In the genomic region with DNA sequence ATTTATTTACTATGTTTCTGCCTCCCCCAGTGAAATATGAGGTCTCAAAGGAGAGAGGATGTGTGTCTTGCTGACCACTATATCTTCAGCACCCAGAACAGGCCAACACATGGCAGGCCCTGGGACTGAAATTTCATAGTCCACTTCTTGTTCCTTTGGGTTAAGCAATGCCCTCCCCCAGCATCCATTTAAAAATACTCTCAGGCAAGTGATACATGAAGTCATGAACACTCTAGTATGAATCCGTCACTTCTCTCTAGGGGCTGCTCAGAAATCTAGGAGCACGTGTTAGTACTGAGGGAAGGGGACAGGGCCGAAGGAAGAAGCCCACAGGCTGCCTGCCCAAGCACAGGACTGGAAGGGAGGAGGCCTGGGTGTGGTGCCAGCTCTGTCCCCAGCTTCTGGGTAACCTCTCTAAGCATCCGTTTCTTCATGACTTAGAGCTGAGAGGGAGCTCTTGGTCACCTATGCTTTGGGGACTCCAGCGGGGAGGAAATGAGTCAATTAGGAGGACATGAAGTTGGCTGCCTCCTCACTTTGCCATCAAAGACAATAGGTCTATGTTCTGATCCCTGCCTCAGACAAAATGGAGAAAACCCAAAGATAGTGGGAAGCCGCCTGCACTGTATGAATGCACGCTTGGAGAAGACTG, we compare ENCODE assay signal across 22 cellular contexts.
"Had no signal": no experiment of that assay in that cellular context is flagged by ENCODE, and none has a peak within 500 bp of the region (broad histone marks: within the 10 kb centered on the region; RNA-seq: fewer than 3 reads in every experiment).

No MANE protein-coding gene starts in this region.

- H3K27me3 ChIP-seq: brain microvascular endothelial cell, cardiac muscle cell had no signal

- H3K4me3 Mint-ChIP-seq: activated CD4-positive, alpha-beta memory T cell treated with anti-CD3 and anti-CD28 coated beads for 36 hours; activated CD4-positive, alpha-beta T cell treated with anti-CD3 and anti-CD28 coated beads, Interleukin-2, amount 10 ng/mL, durations not matched to agents 7 days and 5 days; activated naive CD4-positive, alpha-beta T cell treated with anti-CD3 and anti-CD28 coated beads, Interleukin-2, amount 10 ng/mL, durations not matched to agents 7 days and 5 days; activated naive CD8-positive, alpha-beta T cell treated with anti-CD3 and anti-CD28 coated beads for 36 hours; activated T-helper 17 cell treated with anti-CD3 and anti-CD28 coated beads, Interleukin-2, amount 50 U/mL, for 72 hours; T-helper 17 cell had no signal

- H3K4me3 ChIP-seq: cardiac muscle cell had no signal

- H3K4me1 Mint-ChIP-seq: activated CD4-positive, alpha-beta T cell treated with anti-CD3 and anti-CD28 coated beads, Interleukin-2, amount 10 ng/mL, durations not matched to agents 7 days and 5 days; activated naive CD4-positive, alpha-beta T cell treated with anti-CD3 and anti-CD28 coated beads, Interleukin-2, amount 10 ng/mL, durations not matched to agents 7 days and 5 days; activated naive CD8-positive, alpha-beta T cell treated with anti-CD3 and anti-CD28 coated beads for 36 hours; activated T-helper 17 cell treated with anti-CD3 and anti-CD28 coated beads, Interleukin-2, amount 50 U/mL, for 72 hours had no signal

- DNase-seq: activated CD4-positive, alpha-beta memory T cell treated with anti-CD3 and anti-CD28 coated beads for 36 hours; activated CD4-positive, alpha-beta T cell treated with anti-CD3 and anti-CD28 coated beads, Interleukin-2, amount 10 ng/mL, durations not matched to agents 7 days and 5 days; activated CD4-positive, CD25-positive, alpha-beta regulatory T cell; activated CD8-positive, alpha-beta memory T cell treated with anti-CD3 and anti-CD28 coated beads for 24 hours; activated gamma-delta T cell; activated naive CD4-positive, alpha-beta T cell treated with anti-CD3 and anti-CD28 coated beads, Interleukin-2, amount 10 ng/mL, durations not matched to agents 7 days and 5 days; activated naive CD8-positive, alpha-beta T cell treated with anti-CD3 and anti-CD28 coated beads for 36 hours; activated T-cell treated with anti-CD3 and anti-CD28 coated beads, Interleukin-2, amount 50 U/mL, for 48 hours; brain microvascular endothelial cell; MM.1S; NCI-H1105; NCI-H1436; NCI-H1694 treated with DMSO at 0.1 percent for 48 hours; NCI-H2029 treated with DMSO at 0.1 percent for 48 hours; NCI-H345; NCI-H510A treated with DMSO at 0.1 percent for 48 hours; SIG-M5; T-helper 17 cell; T-helper 9 cell had no signal

- H3K27ac ChIP-seq: brain microvascular endothelial cell, cardiac muscle cell, VCaP had no signal

- H3K36me3 ChIP-seq: brain microvascular endothelial cell, cardiac muscle cell had no signal

- H3K36me3 Mint-ChIP-seq: activated CD4-positive, alpha-beta memory T cell treated with anti-CD3 and anti-CD28 coated beads for 36 hours; activated naive CD4-positive, alpha-beta T cell treated with anti-CD3 and anti-CD28 coated beads, Interleukin-2, amount 10 ng/mL, durations not matched to agents 7 days and 5 days; activated naive CD8-positive, alpha-beta T cell treated with anti-CD3 and anti-CD28 coated beads for 36 hours had no signal

- ATAC-seq: activated T-helper 17 cell treated with anti-CD3 and anti-CD28 coated beads, Interleukin-2, amount 50 U/mL, for 72 hours; T-helper 17 cell had no signal

- H3K9me3 Mint-ChIP-seq: activated CD4-positive, alpha-beta memory T cell treated with anti-CD3 and anti-CD28 coated beads for 36 hours; activated CD4-positive, alpha-beta T cell treated with anti-CD3 and anti-CD28 coated beads, Interleukin-2, amount 10 ng/mL, durations not matched to agents 7 days and 5 days; activated naive CD8-positive, alpha-beta T cell treated with anti-CD3 and anti-CD28 coated beads for 36 hours; activated T-helper 17 cell treated with anti-CD3 and anti-CD28 coated beads, Interleukin-2, amount 50 U/mL, for 72 hours had no signal

- H3K27ac Mint-ChIP-seq: activated CD4-positive, alpha-beta memory T cell treated with anti-CD3 and anti-CD28 coated beads for 36 hours; activated CD4-positive, alpha-beta T cell treated with anti-CD3 and anti-CD28 coated beads, Interleukin-2, amount 10 ng/mL, durations not matched to agents 7 days and 5 days; activated naive CD4-positive, alpha-beta T cell treated with anti-CD3 and anti-CD28 coated beads, Interleukin-2, amount 10 ng/mL, durations not matched to agents 7 days and 5 days; activated naive CD8-positive, alpha-beta T cell treated with anti-CD3 and anti-CD28 coated beads for 36 hours; activated T-helper 17 cell treated with anti-CD3 and anti-CD28 coated beads, Interleukin-2, amount 50 U/mL, for 72 hours; T-helper 17 cell had no signal
